29 cellular contexts compared by ENCODE assay signal in genomic region chr19:11187409-11187808, GRCh38. TPM values are rescaled to one million over a fixed set of nuclear protein-coding genes. Genes with fewer than 3 reads are reported as not detected.
DNase-seq lines count a peak whose midpoint lies in the region; ATAC-seq, FAIRE-seq and TF ChIP-seq lines count a peak whose summit lies in the region.
"Had no signal": no experiment of that assay in that cellular context is flagged by ENCODE, and none has a peak within 500 bp of the region (broad histone marks: within the 10 kb centered on the region; RNA-seq: fewer than 3 reads in every experiment).

No MANE protein-coding gene starts in this region.

- no peak overlapping the region for H3K4me3 ChIP-seq in right cardiac atrium (ENCODE audit: low read length)
- H3K4me3 ChIP-seq in prostate gland, result no peak overlapping the region
- H3K4me3 ChIP-seq in aorta (ENCODE audit: low read length in 2 of 2), result no peak overlapping the region
- H3K4me3 ChIP-seq: suprapubic skin had no signal

- H3K36me3 ChIP-seq in prostate gland (no peaks in the 10 kb centered on the region), aorta (ENCODE audit: control insufficient read depth in 1 of 2, insufficient read depth in 2 of 2, low read length in 1 of 2) (no peaks in the 10 kb centered on the region)

- no peaks in the 10 kb centered on the region for H3K27me3 Mint-ChIP-seq in glutamatergic neuron (ENCODE audit: unreplicated experiment)
- H3K27me3 Mint-ChIP-seq: activated CD8-positive, alpha-beta T cell treated with anti-CD3 and anti-CD28 coated beads for 36 hours; stimulated activated naive B cell treated with anti-CD40 and anti-IgM and Interleukin-4, amounts not matched to agents 10 μg/mL and 1 μg/mL and 100 μg/mL, for 72 hours had no signal

- TF ChIP-seq POLR2A in prostate gland (IDR thresholded peaks at IDR 0.05), result no peak

- H3K4me3 Mint-ChIP-seq in glutamatergic neuron (ENCODE audit: unreplicated experiment), result no peak overlapping the region
- H3K4me3 Mint-ChIP-seq: activated CD8-positive, alpha-beta T cell treated with anti-CD3 and anti-CD28 coated beads for 36 hours; CD4-positive, CD25-positive, alpha-beta regulatory T cell; stimulated activated naive B cell treated with anti-CD40 and anti-IgM and Interleukin-4, amounts not matched to agents 10 μg/mL and 1 μg/mL and 100 μg/mL, for 72 hours; T-helper 2 cell treated with Interferon-gamma antibody and Interleukin-4, amounts not matched to agents 5 μg/mL and 100 μg/mL, for 36 hours had no signal

- FAIRE-seq in D721Med (lab: Jason Lieb, UNC), result no peak
- FAIRE-seq: A204.1, colon, H54, urothelium cell line had no signal

- no peaks in the 10 kb centered on the region for H3K4me1 Mint-ChIP-seq in glutamatergic neuron (ENCODE audit: low read depth, unreplicated experiment)

- H3K36me3 Mint-ChIP-seq in glutamatergic neuron (ENCODE audit: unreplicated experiment), result peaks cover 10% of the 10 kb centered on the region
- H3K36me3 Mint-ChIP-seq: CD4-positive, CD25-positive, alpha-beta regulatory T cell; stimulated activated naive B cell treated with anti-CD40 and anti-IgM and Interleukin-4, amounts not matched to agents 10 μg/mL and 1 μg/mL and 100 μg/mL, for 72 hours had no signal

- WGBS in right cardiac atrium, result 89% methylated on average over 8 of the region's 8 CpGs
- 83% methylated on average over 8 of the region's 8 CpGs for whole genome bisulfite sequencing in prostate gland
- WGBS in aorta, 2 donors, result 40 to 41% methylated on average over 8 of the region's 8 CpGs

- ATAC-seq in right cardiac atrium (no peak), Right ventricle myocardium superior (ENCODE audit: poor library complexity) (no peak), aorta (ENCODE audit: low FRiP score) (no peak)
- ATAC-seq: activated CD8-positive, alpha-beta T cell treated with anti-CD3 and anti-CD28 coated beads for 36 hours; Panc1; stimulated activated naive B cell treated with anti-CD40 and anti-IgM and Interleukin-4, amounts not matched to agents 10 μg/mL and 1 μg/mL and 100 μg/mL, for 72 hours had no signal

- peaks cover 3% of the 10 kb centered on the region for H3K9me3 Mint-ChIP-seq in glutamatergic neuron (ENCODE audit: unreplicated experiment)
- H3K9me3 Mint-ChIP-seq: activated CD8-positive, alpha-beta T cell treated with anti-CD3 and anti-CD28 coated beads for 36 hours; activated T-helper 2 cell treated with anti-CD3 and anti-CD28 coated beads, Interferon-gamma antibody, Interleukin-2, Interleukin-4, amounts not matched to agents 10 μg/mL and 5 μg/mL and 100 μg/mL, durations not matched to agents 14 hours and 24 hours and 36 hours; CD4-positive, CD25-positive, alpha-beta regulatory T cell; T-helper 2 cell treated with Interferon-gamma antibody and Interleukin-4, amounts not matched to agents 5 μg/mL and 100 μg/mL, for 36 hours had no signal

- H3K27me3 ChIP-seq in right cardiac atrium (ENCODE audit: control insufficient read depth, insufficient read depth) (no peaks in the 10 kb centered on the region), prostate gland (replicated peaks; ENCODE audit: insufficient read depth) (no peaks in the 10 kb centered on the region), aorta (ENCODE audit: control insufficient read depth in 1 of 2, insufficient read depth in 2 of 2, low read length in 1 of 2) (no peaks in the 10 kb centered on the region)
- H3K27me3 ChIP-seq: brain microvascular endothelial cell, suprapubic skin had no signal

- peak overlapping the region; percentile 10 for H3K27ac Mint-ChIP-seq in glutamatergic neuron (ENCODE audit: unreplicated experiment)
- H3K27ac Mint-ChIP-seq: activated CD8-positive, alpha-beta T cell treated with anti-CD3 and anti-CD28 coated beads for 36 hours; activated T-helper 2 cell treated with anti-CD3 and anti-CD28 coated beads, Interferon-gamma antibody, Interleukin-2, Interleukin-4, amounts not matched to agents 10 μg/mL and 5 μg/mL and 100 μg/mL, durations not matched to agents 14 hours and 24 hours and 36 hours; stimulated activated naive B cell treated with anti-CD40 and anti-IgM and Interleukin-4, amounts not matched to agents 10 μg/mL and 1 μg/mL and 100 μg/mL, for 72 hours; T-helper 2 cell treated with Interferon-gamma antibody and Interleukin-4, amounts not matched to agents 5 μg/mL and 100 μg/mL, for 36 hours had no signal

- DNase-seq in right cardiac atrium (no peak), Right ventricle myocardium superior (no peak), glutamatergic neuron (no peak), prostate gland (ENCODE audit: low spot score) (no peak), aorta (no peak), NCI-H2196 (lab: John Stamatoyannopoulos, UW; ENCODE audit: unreplicated experiment) (no peak), D721Med (ENCODE audit: insufficient read length, low spot score) (no peak)
- no peak for DNase-seq in activated CD8-positive, alpha-beta memory T cell treated with anti-CD3 and anti-CD28 coated beads, Interleukin-2, amount 50 U/mL, for 48 hours
- DNase-seq: activated CD4-positive, alpha-beta T cell treated with anti-CD3 and anti-CD28 coated beads for 1 hour; activated CD8-positive, alpha-beta T cell treated with anti-CD3 and anti-CD28 coated beads for 36 hours; activated naive CD4-positive, alpha-beta T cell treated with anti-CD3 and anti-CD28 coated beads, Interleukin-2, amount 50 U/mL, for 16 hours; brain microvascular endothelial cell; CD4-positive, CD25-positive, alpha-beta regulatory T cell; effector CD4-positive, alpha-beta T cell; mesenchymal stem cell; MM.1S; NCI-H2029; NCI-H524 treated with DMSO at 0.1 percent for 48 hours; SHP77; stimulated activated naive B cell treated with anti-CD40 and anti-IgM and Interleukin-4, amounts not matched to agents 10 μg/mL and 1 μg/mL and 100 μg/mL, for 72 hours had no signal

- H3K9me3 ChIP-seq in right cardiac atrium (ENCODE audit: control insufficient read depth, low read length), result no peaks in the 10 kb centered on the region
- no peaks in the 10 kb centered on the region for H3K9me3 ChIP-seq in prostate gland
- H3K9me3 ChIP-seq in aorta (ENCODE audit: control insufficient read depth, low read length), result no peaks in the 10 kb centered on the region
- H3K9me3 ChIP-seq: suprapubic skin had no signal

- H3K27ac ChIP-seq in right cardiac atrium (ENCODE audit: low read length) (peak overlapping the region; percentile 31), prostate gland (peak overlapping the region; percentile 2 to 53), aorta (ENCODE audit: low read depth in 1 of 2, low read length in 2 of 2) (peak overlapping the region; percentile 6 to 29)
- H3K27ac ChIP-seq: brain microvascular endothelial cell, KMS-11, suprapubic skin had no signal

- H3K4me1 ChIP-seq in right cardiac atrium (ENCODE audit: control insufficient read depth, insufficient read depth, low read length), result peaks cover 9% of the 10 kb centered on the region
- no peaks in the 10 kb centered on the region for H3K4me1 ChIP-seq in prostate gland (replicated peaks)
- peaks cover 3 to 5% of the 10 kb centered on the region in 2 donors for H3K4me1 ChIP-seq in aorta (ENCODE audit: control insufficient read depth in 1 of 2, insufficient read depth in 2 of 2, low read length in 2 of 2)

- intact Hi-C loops in right cardiac atrium (cut with DNase I), result no loop called here
- intact Hi-C loops in Right ventricle myocardium superior (cut with DNase I), result no loop called here
- intact Hi-C loops in prostate gland (cut with DNase I), result no loop called here
- intact Hi-C loops in aorta (cut with DNase I), result no loop called here

- TF ChIP-seq CTCF in glutamatergic neuron (IDR thresholded peaks at IDR 0.05; ENCODE audit: partially characterized antibody, unreplicated experiment) (no peak), prostate gland (IDR thresholded peaks at IDR 0.05) (no peak), D721Med (IDR thresholded peaks at IDR 0.05; ENCODE audit: insufficient read depth, missing control alignments) (no peak)

RNA-seq across cellular contexts. Expression of gene KANK2, which starts 9.9 kb away (rescaled TPM):
- total RNA-seq in right cardiac atrium, result 100 to 1,000 TPM; 244 to 324 (median 295) TPM
- 259 TPM for polyA plus RNA-seq in right cardiac atrium
- total RNA-seq in Right ventricle myocardium superior, result 383 TPM
- total RNA-seq in glutamatergic neuron (ENCODE audit: unreplicated experiment), result 23.0 TPM
- total RNA-seq in prostate gland, result 100 to 1,000 TPM; 150 to 370 TPM
- total RNA-seq in aorta, result 100 to 1,000 TPM; 316 to 379 TPM
- polyA plus RNA-seq in aorta, result 100 to 1,000 TPM; 269 to 282 TPM

RNA-seq across cellular contexts. Expression of gene SPC24, which starts 31.8 kb away (rescaled TPM):
- 1 to 10 TPM in 3 of 4 donors, under 1 TPM in 1; 0.56 to 4.4 (median 3.4) TPM for total RNA-seq in right cardiac atrium
- 1.6 TPM for polyA plus RNA-seq in right cardiac atrium
- 6.7 TPM for total RNA-seq in Right ventricle myocardium superior
- total RNA-seq in glutamatergic neuron (ENCODE audit: unreplicated experiment), result 3.8 TPM
- total RNA-seq in prostate gland, result 1 to 10 TPM in 1 of 2 donors, under 1 TPM in 1; 0.73 to 5.0 TPM
- 1 to 10 TPM; 1.1 to 2.9 TPM for total RNA-seq in aorta
- 1 to 10 TPM in 1 of 2 donors, under 1 TPM in 1; 0.43 to 1.0 TPM for polyA plus RNA-seq in aorta

RNA-seq across cellular contexts. Expression of gene ANGPTL8, which starts 52.0 kb away (rescaled TPM):
- under 1 TPM in 3 of 4 donors, not detected in 1; 0.47 to 0.84 (median 0.51) TPM for total RNA-seq in right cardiac atrium
- polyA plus RNA-seq in right cardiac atrium, result 4.8 TPM
- total RNA-seq in Right ventricle myocardium superior, result 0.40 TPM
- total RNA-seq in glutamatergic neuron (ENCODE audit: unreplicated experiment), result not detected
- total RNA-seq in prostate gland, result not detected
- not detected for total RNA-seq in aorta
- polyA plus RNA-seq in aorta, result 10 to 100 TPM in 1 of 2 donors, not detected in 1; 11.8 TPM
- total RNA-seq: activated CD8-positive, alpha-beta T cell treated with anti-CD3 and anti-CD28 coated beads for 36 hours; activated T-helper 2 cell treated with anti-CD3 and anti-CD28 coated beads, Interferon-gamma antibody, Interleukin-2, Interleukin-4, amounts not matched to agents 10 μg/mL and 5 μg/mL and 100 μg/mL, durations not matched to agents 14 hours and 24 hours and 36 hours; CD4-positive, CD25-positive, alpha-beta regulatory T cell; suprapubic skin had no signal
- polyA plus RNA-seq: CD4-positive, CD25-positive, alpha-beta regulatory T cell had no signal
